8 cellular contexts compared by ENCODE assay signal in genomic region chr3:156676467-156677119, GRCh38. TPM values are rescaled to one million over a fixed set of nuclear protein-coding genes. Genes with fewer than 3 reads are reported as not detected.
DNase-seq lines count a peak whose midpoint lies in the region; ATAC-seq and TF ChIP-seq lines count a peak whose summit lies in the region.

No MANE protein-coding gene starts in this region.

- peaks cover 16% of the 10 kb centered on the region for H3K36me3 Mint-ChIP-seq in endothelial cell (ENCODE audit: low read depth, unreplicated experiment)

- H3K4me3 ChIP-seq in GM23248 (peak overlapping the region; percentile 99), OCI-LY7 (ENCODE audit: low read depth, low read length, poor library complexity, severe bottlenecking) (peak overlapping the region; percentile 96), psoas muscle (peak overlapping the region; percentile 88)

- no peaks in the 10 kb centered on the region for H3K27me3 ChIP-seq in GM23248 (replicated peaks; ENCODE audit: insufficient read depth)
- H3K27me3 ChIP-seq in psoas muscle (ENCODE audit: insufficient read depth in 3 of 3, low read length in 2 of 3), result no peaks in the 10 kb centered on the region

- H3K4me3 Mint-ChIP-seq in endothelial cell (ENCODE audit: unreplicated experiment), result peak overlapping the region; percentile 89

- 47 to 50% methylated on average over 4 of the region's 4 CpGs for WGBS in GM23248 (ENCODE audit: low coverage in 1 of 2, low lambda C conversion rate in 2 of 2, missing lambda C conversion rate in 2 of 2), 2 experiments
- 47 to 63% (median 58%) methylated on average over 4 of the region's 4 CpGs for WGBS in psoas muscle, 3 donors

- POLR2A ChIA-PET in OCI-LY7 (lab: Charles Lee), result interaction anchor here (1.1 to 2.0 kb wide), 6 partner anchors 10 to 420 kb away, joined by 3 to 7 read pairs (median 3); partner anchors contain the start of gene SSR3

- H3K4me2 ChIP-seq in GM23248 (ENCODE audit: unreplicated experiment) (peak overlapping the region; percentile 85), OCI-LY7 (ENCODE audit: low read length) (peak overlapping the region; percentile 87)

- no peak for ATAC-seq in psoas muscle
- ATAC-seq in GM18502 (IDR thresholded peaks at IDR 0.05; ENCODE audit: poor library complexity, unreplicated experiment), result no peak
- ATAC-seq in GM19324 (IDR thresholded peaks at IDR 0.05; ENCODE audit: low FRiP score, unreplicated experiment), result no peak

- no peaks in the 10 kb centered on the region for H3K9me3 ChIP-seq in GM23248 (ENCODE audit: low read depth)
- no peaks in the 10 kb centered on the region for H3K9me3 ChIP-seq in OCI-LY7 (ENCODE audit: low read length)
- no peaks in the 10 kb centered on the region for H3K9me3 ChIP-seq in psoas muscle

- CTCF ChIA-PET in OCI-LY7 (lab: Charles Lee; ENCODE audit: unreplicated experiment), result no interaction called here

- peaks cover 9% of the 10 kb centered on the region for H3K4me1 Mint-ChIP-seq in endothelial cell (ENCODE audit: unreplicated experiment)

- H3K36me3 ChIP-seq in GM23248 (ENCODE audit: low read depth) (peaks cover 38% of the 10 kb centered on the region), OCI-LY7 (ENCODE audit: insufficient read depth, low read length) (peaks cover 45% of the 10 kb centered on the region), psoas muscle (ENCODE audit: insufficient read depth in 1 of 2, low read depth in 1 of 2) (peaks cover 8 to 21% of the 10 kb centered on the region in 2 donors)

- H3K9ac ChIP-seq in GM23248, result peak overlapping the region; percentile 98

- TF ChIP-seq CTCF in OCI-LY7 (conservative IDR thresholded peaks at IDR 0.05; ENCODE audit: low read length) (no peak), endothelial cell (IDR thresholded peaks at IDR 0.05; ENCODE audit: unreplicated experiment) (no peak), psoas muscle (IDR thresholded peaks at IDR 0.05) (no peak)

- peaks cover 6% of the 10 kb centered on the region for H3K27me3 Mint-ChIP-seq in endothelial cell (ENCODE audit: unreplicated experiment)

- no peaks in the 10 kb centered on the region for H3K9me2 ChIP-seq in GM23248 (ENCODE audit: insufficient read depth)
- no peaks in the 10 kb centered on the region for H3K9me2 ChIP-seq in OCI-LY7 (ENCODE audit: insufficient read depth, low read length)

- peaks cover 60% of the 10 kb centered on the region for H3F3A ChIP-seq in GM23248 (ENCODE audit: insufficient read depth)

- in situ Hi-C loops in GM23248 (cut with MboI), result loop anchor here (10.0 kb wide), 1 partner anchor 522 kb away; no protein-coding TSS in a partner anchor

- H3K79me2 ChIP-seq in GM23248 (ENCODE audit: insufficient read depth) (peaks cover 71% of the 10 kb centered on the region), OCI-LY7 (ENCODE audit: insufficient read depth, low read depth, low read length) (peaks cover 61% of the 10 kb centered on the region)

- H4K20me1 ChIP-seq in GM23248 (ENCODE audit: insufficient read depth) (peaks cover 16% of the 10 kb centered on the region), OCI-LY7 (ENCODE audit: insufficient read depth, low read length) (peaks cover 53% of the 10 kb centered on the region)

- TSS peak; percentile 35 for BruUV-seq in OCI-LY7 (replicated peaks; lab: Mats Ljungman, UMichigan)

- intact Hi-C loops in OCI-LY7 (cut with micrococcal nuclease; ENCODE audit: unreplicated experiment), result loop anchor here (10.0 kb wide), 1 partner anchor 822 kb away; the partner anchor contains the start of gene SLC33A1
- intact Hi-C loops in psoas muscle (cut with DNase I), result loop anchor here (5.0 to 10.0 kb wide), 4 partner anchors 136 to 466 kb away; no protein-coding TSS in a partner anchor

- DNase-seq in GM23248 (peak; percentile 71), OCI-LY7 (ENCODE audit: low spot score) (peak; percentile 24), endothelial cell (ENCODE audit: low spot score) (no peak), psoas muscle (no peak), LoVo (ENCODE audit: low spot score) (no peak), activated gamma-delta T cell treated with Interleukin-2 at 50 U/mL for 16 hours (no peak)

- H3K27ac ChIP-seq in GM23248 (peak overlapping the region; percentile 94), OCI-LY7 (ENCODE audit: low read depth, low read length, poor library complexity, severe bottlenecking) (no peak overlapping the region), psoas muscle (peak overlapping the region; percentile 96)

- H3K9me3 Mint-ChIP-seq in endothelial cell (ENCODE audit: unreplicated experiment), result no peaks in the 10 kb centered on the region

- H2AFZ ChIP-seq in GM23248, result no peak overlapping the region
- no peak overlapping the region for H2AFZ ChIP-seq in OCI-LY7 (ENCODE audit: low read length)

- H3K4me1 ChIP-seq in GM23248 (ENCODE audit: insufficient read depth) (peaks cover 45% of the 10 kb centered on the region), OCI-LY7 (ENCODE audit: insufficient read depth, low read length, poor library complexity, severe bottlenecking) (peaks cover 62% of the 10 kb centered on the region), psoas muscle (peaks cover 56% of the 10 kb centered on the region)

- peak overlapping the region; percentile 43 for H3K27ac Mint-ChIP-seq in endothelial cell (ENCODE audit: unreplicated experiment)

RNA-seq across cellular contexts. Expression of gene TIPARP, which starts 2.2 kb away (rescaled TPM):
- 89.5 and 103 TPM in 2 replicates for total RNA-seq in GM23248 (2014; rRNA removed; shearing (Covaris generic))
- polyA plus RNA-seq in GM23248 (2016; fragmentation: Nextera tagmentation; extraction: Ambion mirVana) (35.1 and 39.7 TPM in 2 replicates), psoas muscle (10 to 100 TPM in 2 of 3 donors, 1 to 10 TPM in 1; 9.4 to 22.3 (median 11.2) TPM)
- total RNA-seq in OCI-LY7 (2014; rRNA removed; shearing (Covaris generic)), result 9.7 and 10.0 TPM in 2 replicates
- total RNA-seq in OCI-LY7 (2022) (13.4 and 14.8 TPM in 2 replicates), endothelial cell (ENCODE audit: unreplicated experiment) (8.9 TPM), psoas muscle (10 to 100 TPM; 10.5 to 18.1 (median 16.0) TPM)

Comparison
In these comparisons a context has a peak if more than half of its experiments do, and no peak if none do; other contexts are left out.
1. DNase-seq: peak in GM23248 (single experiment) and OCI-LY7 (single experiment); none in endothelial cell (single experiment), psoas muscle (0 of 2), LoVo (single experiment) and activated gamma-delta T cell treated with Interleukin-2 at 50 U/mL for 16 hours (single experiment).
2. Peak in every context shown above with its lines, with median percentiles within 50 percentile points of each other: H3K4me3 ChIP-seq.